In the genomic region with DNA sequence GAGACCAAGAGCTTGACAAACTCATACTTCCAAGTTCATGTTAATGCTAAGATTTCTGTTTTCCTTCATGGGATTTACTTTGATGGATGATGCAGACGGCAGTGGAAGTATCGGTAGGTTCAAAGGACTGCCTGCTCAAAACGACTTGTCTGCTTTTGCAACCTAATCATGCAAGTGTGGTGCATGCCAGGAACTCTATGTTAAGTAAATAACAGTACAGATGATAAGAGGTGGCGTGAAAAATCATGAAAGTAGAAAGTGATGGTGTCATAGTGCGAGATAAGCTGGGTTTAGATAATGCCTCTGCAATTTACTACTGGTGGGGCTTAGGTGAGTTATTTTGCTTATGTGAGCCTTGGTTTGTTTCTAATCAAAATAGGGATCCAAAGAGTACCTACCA, we compare ENCODE assay signal across 1 cellular context.
A peak's percentile ranks its signal among the peaks of the same experiment; 100 is the strongest.
TF ChIP-seq lines count a peak whose summit lies in the region.

No MANE protein-coding gene starts in this region.

TF ChIP-seq in HepG2, 621 proteins besides CTCF, POLR2A, EP300 and RAD21 (continued from another document and continues in another):
- TF ChIP-seq, protein P1, sequence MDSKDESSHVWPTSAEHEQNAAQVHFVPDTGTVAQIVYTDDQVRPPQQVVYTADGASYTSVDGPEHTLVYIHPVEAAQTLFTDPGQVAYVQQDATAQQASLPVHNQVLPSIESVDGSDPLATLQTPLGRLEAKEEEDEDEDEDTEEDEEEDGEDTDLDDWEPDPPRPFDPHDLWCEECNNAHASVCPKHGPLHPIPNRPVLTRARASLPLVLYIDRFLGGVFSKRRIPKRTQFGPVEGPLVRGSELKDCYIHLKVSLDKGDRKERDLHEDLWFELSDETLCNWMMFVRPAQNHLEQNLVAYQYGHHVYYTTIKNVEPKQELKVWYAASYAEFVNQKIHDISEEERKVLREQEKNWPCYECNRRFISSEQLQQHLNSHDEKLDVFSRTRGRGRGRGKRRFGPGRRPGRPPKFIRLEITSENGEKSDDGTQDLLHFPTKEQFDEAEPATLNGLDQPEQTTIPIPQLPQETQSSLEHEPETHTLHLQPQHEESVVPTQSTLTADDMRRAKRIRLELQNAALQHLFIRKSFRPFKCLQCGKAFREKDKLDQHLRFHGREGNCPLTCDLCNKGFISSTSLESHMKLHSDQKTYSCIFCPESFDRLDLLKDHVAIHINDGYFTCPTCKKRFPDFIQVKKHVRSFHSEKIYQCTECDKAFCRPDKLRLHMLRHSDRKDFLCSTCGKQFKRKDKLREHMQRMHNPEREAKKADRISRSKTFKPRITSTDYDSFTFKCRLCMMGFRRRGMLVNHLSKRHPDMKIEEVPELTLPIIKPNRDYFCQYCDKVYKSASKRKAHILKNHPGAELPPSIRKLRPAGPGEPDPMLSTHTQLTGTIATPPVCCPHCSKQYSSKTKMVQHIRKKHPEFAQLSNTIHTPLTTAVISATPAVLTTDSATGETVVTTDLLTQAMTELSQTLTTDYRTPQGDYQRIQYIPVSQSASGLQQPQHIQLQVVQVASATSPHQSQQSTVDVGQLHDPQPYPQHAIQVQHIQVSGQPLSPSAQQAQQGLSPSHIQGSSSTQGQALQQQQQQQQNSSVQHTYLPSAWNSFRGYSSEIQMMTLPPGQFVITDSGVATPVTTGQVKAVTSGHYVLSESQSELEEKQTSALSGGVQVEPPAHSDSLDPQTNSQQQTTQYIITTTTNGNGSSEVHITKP (CRISPR knock-in tag; IDR thresholded peaks at IDR 0.05; ENCODE audit: low read depth), result 0 out of 2 replicates have a peak, but pooled peaks have one; percentile 40
- TF ChIP-seq MLLT10 (CRISPR knock-in tag; IDR thresholded peaks at IDR 0.05), result no peak
- peak; percentile 49; the same call in 1 of the 2 replicates for TF ChIP-seq GFI1 (CRISPR knock-in tag; IDR thresholded peaks at IDR 0.05; ENCODE audit: borderline replicate concordance)
- TF ChIP-seq, protein P2, sequence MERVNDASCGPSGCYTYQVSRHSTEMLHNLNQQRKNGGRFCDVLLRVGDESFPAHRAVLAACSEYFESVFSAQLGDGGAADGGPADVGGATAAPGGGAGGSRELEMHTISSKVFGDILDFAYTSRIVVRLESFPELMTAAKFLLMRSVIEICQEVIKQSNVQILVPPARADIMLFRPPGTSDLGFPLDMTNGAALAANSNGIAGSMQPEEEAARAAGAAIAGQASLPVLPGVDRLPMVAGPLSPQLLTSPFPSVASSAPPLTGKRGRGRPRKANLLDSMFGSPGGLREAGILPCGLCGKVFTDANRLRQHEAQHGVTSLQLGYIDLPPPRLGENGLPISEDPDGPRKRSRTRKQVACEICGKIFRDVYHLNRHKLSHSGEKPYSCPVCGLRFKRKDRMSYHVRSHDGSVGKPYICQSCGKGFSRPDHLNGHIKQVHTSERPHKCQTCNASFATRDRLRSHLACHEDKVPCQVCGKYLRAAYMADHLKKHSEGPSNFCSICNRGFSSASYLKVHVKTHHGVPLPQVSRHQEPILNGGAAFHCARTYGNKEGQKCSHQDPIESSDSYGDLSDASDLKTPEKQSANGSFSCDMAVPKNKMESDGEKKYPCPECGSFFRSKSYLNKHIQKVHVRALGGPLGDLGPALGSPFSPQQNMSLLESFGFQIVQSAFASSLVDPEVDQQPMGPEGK (CRISPR knock-in tag; IDR thresholded peaks at IDR 0.05), result peak; percentile 48; the same call in 1 of the 2 replicates
- TF ChIP-seq, protein P3, sequence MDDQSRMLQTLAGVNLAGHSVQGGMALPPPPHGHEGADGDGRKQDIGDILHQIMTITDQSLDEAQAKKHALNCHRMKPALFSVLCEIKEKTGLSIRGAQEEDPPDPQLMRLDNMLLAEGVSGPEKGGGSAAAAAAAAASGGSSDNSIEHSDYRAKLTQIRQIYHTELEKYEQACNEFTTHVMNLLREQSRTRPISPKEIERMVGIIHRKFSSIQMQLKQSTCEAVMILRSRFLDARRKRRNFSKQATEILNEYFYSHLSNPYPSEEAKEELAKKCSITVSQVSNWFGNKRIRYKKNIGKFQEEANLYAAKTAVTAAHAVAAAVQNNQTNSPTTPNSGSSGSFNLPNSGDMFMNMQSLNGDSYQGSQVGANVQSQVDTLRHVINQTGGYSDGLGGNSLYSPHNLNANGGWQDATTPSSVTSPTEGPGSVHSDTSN (CRISPR knock-in tag; IDR thresholded peaks at IDR 0.05; ENCODE audit: borderline replicate concordance), result no peak
- TF ChIP-seq FOXA1 (IDR thresholded peaks at IDR 0.05), result peak; percentile 67; the same call in 1 of the 2 replicates
- peak; percentile 98 for TF ChIP-seq FOXA1 (CRISPR knock-in tag; IDR thresholded peaks at IDR 0.05)
- TF ChIP-seq, protein P4, sequence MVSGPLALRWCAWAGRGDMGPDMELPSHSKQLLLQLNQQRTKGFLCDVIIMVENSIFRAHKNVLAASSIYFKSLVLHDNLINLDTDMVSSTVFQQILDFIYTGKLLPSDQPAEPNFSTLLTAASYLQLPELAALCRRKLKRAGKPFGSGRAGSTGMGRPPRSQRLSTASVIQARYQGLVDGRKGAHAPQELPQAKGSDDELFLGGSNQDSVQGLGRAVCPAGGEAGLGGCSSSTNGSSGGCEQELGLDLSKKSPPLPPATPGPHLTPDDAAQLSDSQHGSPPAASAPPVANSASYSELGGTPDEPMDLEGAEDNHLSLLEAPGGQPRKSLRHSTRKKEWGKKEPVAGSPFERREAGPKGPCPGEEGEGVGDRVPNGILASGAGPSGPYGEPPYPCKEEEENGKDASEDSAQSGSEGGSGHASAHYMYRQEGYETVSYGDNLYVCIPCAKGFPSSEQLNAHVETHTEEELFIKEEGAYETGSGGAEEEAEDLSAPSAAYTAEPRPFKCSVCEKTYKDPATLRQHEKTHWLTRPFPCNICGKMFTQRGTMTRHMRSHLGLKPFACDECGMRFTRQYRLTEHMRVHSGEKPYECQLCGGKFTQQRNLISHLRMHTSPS (CRISPR knock-in tag; IDR thresholded peaks at IDR 0.05; ENCODE audit: low read depth), result no peak
- TF ChIP-seq SNAI1 (CRISPR knock-in tag; IDR thresholded peaks at IDR 0.05; ENCODE audit: borderline replicate concordance), result no peak
- TF ChIP-seq, protein P5, sequence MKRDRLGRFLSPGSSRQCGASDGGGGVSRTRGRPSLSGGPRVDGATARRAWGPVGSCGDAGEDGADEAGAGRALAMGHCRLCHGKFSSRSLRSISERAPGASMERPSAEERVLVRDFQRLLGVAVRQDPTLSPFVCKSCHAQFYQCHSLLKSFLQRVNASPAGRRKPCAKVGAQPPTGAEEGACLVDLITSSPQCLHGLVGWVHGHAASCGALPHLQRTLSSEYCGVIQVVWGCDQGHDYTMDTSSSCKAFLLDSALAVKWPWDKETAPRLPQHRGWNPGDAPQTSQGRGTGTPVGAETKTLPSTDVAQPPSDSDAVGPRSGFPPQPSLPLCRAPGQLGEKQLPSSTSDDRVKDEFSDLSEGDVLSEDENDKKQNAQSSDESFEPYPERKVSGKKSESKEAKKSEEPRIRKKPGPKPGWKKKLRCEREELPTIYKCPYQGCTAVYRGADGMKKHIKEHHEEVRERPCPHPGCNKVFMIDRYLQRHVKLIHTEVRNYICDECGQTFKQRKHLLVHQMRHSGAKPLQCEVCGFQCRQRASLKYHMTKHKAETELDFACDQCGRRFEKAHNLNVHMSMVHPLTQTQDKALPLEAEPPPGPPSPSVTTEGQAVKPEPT (CRISPR knock-in tag; IDR thresholded peaks at IDR 0.05; ENCODE audit: low read depth), result no peak
- TF ChIP-seq ZFP1 (CRISPR knock-in tag; IDR thresholded peaks at IDR 0.05), result no peak
- TF ChIP-seq, protein P6, sequence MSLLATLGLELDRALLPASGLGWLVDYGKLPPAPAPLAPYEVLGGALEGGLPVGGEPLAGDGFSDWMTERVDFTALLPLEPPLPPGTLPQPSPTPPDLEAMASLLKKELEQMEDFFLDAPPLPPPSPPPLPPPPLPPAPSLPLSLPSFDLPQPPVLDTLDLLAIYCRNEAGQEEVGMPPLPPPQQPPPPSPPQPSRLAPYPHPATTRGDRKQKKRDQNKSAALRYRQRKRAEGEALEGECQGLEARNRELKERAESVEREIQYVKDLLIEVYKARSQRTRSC (CRISPR knock-in tag; IDR thresholded peaks at IDR 0.05; ENCODE audit: low read depth), result no peak
- no peak for TF ChIP-seq NAIF1 (CRISPR knock-in tag; IDR thresholded peaks at IDR 0.05; ENCODE audit: borderline replicate concordance)
- no peak for TF ChIP-seq ZFP62 (CRISPR knock-in tag; IDR thresholded peaks at IDR 0.05)
- peak; percentile 84 for TF ChIP-seq TGIF2 (CRISPR knock-in tag; IDR thresholded peaks at IDR 0.05)
- TF ChIP-seq, protein P7, sequence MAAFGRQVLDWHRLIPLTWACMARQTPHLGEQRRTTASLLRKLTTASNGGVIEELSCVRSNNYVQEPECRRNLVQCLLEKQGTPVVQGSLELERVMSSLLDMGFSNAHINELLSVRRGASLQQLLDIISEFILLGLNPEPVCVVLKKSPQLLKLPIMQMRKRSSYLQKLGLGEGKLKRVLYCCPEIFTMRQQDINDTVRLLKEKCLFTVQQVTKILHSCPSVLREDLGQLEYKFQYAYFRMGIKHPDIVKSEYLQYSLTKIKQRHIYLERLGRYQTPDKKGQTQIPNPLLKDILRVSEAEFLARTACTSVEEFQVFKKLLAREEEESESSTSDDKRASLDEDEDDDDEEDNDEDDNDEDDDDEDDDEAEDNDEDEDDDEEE (CRISPR knock-in tag; IDR thresholded peaks at IDR 0.05), result no peak
- no peak for TF ChIP-seq ZNF75D (CRISPR knock-in tag; IDR thresholded peaks at IDR 0.05; ENCODE audit: borderline replicate concordance)
- TF ChIP-seq, protein P8, sequence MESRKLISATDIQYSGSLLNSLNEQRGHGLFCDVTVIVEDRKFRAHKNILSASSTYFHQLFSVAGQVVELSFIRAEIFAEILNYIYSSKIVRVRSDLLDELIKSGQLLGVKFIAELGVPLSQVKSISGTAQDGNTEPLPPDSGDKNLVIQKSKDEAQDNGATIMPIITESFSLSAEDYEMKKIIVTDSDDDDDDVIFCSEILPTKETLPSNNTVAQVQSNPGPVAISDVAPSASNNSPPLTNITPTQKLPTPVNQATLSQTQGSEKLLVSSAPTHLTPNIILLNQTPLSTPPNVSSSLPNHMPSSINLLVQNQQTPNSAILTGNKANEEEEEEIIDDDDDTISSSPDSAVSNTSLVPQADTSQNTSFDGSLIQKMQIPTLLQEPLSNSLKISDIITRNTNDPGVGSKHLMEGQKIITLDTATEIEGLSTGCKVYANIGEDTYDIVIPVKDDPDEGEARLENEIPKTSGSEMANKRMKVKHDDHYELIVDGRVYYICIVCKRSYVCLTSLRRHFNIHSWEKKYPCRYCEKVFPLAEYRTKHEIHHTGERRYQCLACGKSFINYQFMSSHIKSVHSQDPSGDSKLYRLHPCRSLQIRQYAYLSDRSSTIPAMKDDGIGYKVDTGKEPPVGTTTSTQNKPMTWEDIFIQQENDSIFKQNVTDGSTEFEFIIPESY (CRISPR knock-in tag; IDR thresholded peaks at IDR 0.05), result peak; percentile 50; the same call in 1 of the 2 replicates
- TF ChIP-seq TBL1XR1 (IDR thresholded peaks at IDR 0.05; ENCODE audit: borderline replicate concordance, low read length, partially characterized antibody), result peak; percentile 21
- TF ChIP-seq HNRNPH1 (optimal IDR thresholded peaks at IDR 0.05; ENCODE audit: low read depth, low read length), result no peak
- TF ChIP-seq MAZ (IDR thresholded peaks at IDR 0.05; ENCODE audit: borderline replicate concordance, low read depth, low read length), result no peak
- TF ChIP-seq MAZ (CRISPR knock-in tag; IDR thresholded peaks at IDR 0.05; ENCODE audit: low read depth), result no peak
- TF ChIP-seq ZNF180 (CRISPR knock-in tag; IDR thresholded peaks at IDR 0.05; ENCODE audit: borderline replicate concordance, low read depth), result no peak
- no peak for TF ChIP-seq POLR2AphosphoS5 (IDR thresholded peaks at IDR 0.05; ENCODE audit: low read depth, low read length)
- no peak for TF ChIP-seq YEATS4 (CRISPR knock-in tag; IDR thresholded peaks at IDR 0.05; ENCODE audit: borderline replicate concordance)
- TF ChIP-seq, protein P9, sequence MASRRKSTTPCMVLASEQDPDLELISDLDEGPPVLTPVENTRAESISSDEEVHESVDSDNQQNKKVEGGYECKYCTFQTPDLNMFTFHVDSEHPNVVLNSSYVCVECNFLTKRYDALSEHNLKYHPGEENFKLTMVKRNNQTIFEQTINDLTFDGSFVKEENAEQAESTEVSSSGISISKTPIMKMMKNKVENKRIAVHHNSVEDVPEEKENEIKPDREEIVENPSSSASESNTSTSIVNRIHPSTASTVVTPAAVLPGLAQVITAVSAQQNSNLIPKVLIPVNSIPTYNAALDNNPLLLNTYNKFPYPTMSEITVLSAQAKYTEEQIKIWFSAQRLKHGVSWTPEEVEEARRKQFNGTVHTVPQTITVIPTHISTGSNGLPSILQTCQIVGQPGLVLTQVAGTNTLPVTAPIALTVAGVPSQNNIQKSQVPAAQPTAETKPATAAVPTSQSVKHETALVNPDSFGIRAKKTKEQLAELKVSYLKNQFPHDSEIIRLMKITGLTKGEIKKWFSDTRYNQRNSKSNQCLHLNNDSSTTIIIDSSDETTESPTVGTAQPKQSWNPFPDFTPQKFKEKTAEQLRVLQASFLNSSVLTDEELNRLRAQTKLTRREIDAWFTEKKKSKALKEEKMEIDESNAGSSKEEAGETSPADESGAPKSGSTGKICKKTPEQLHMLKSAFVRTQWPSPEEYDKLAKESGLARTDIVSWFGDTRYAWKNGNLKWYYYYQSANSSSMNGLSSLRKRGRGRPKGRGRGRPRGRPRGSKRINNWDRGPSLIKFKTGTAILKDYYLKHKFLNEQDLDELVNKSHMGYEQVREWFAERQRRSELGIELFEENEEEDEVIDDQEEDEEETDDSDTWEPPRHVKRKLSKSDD (CRISPR knock-in tag; IDR thresholded peaks at IDR 0.05; ENCODE audit: low read depth), result 0 out of 2 replicates have a peak, but pooled peaks have one; percentile 47
- TF ChIP-seq, protein P10, sequence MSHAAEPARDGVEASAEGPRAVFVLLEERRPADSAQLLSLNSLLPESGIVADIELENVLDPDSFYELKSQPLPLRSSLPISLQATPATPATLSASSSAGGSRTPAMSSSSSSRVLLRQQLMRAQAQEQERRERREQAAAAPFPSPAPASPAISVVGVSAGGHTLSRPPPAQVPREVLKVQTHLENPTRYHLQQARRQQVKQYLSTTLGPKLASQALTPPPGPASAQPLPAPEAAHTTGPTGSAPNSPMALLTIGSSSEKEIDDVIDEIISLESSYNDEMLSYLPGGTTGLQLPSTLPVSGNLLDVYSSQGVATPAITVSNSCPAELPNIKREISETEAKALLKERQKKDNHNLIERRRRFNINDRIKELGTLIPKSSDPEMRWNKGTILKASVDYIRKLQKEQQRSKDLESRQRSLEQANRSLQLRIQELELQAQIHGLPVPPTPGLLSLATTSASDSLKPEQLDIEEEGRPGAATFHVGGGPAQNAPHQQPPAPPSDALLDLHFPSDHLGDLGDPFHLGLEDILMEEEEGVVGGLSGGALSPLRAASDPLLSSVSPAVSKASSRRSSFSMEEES (CRISPR knock-in tag; IDR thresholded peaks at IDR 0.05), result peak; percentile 52; the same call in 1 of the 2 replicates
- TF ChIP-seq, protein P11, sequence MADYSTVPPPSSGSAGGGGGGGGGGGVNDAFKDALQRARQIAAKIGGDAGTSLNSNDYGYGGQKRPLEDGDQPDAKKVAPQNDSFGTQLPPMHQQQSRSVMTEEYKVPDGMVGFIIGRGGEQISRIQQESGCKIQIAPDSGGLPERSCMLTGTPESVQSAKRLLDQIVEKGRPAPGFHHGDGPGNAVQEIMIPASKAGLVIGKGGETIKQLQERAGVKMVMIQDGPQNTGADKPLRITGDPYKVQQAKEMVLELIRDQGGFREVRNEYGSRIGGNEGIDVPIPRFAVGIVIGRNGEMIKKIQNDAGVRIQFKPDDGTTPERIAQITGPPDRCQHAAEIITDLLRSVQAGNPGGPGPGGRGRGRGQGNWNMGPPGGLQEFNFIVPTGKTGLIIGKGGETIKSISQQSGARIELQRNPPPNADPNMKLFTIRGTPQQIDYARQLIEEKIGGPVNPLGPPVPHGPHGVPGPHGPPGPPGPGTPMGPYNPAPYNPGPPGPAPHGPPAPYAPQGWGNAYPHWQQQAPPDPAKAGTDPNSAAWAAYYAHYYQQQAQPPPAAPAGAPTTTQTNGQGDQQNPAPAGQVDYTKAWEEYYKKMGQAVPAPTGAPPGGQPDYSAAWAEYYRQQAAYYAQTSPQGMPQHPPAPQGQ (CRISPR knock-in tag; IDR thresholded peaks at IDR 0.05; ENCODE audit: borderline replicate concordance), result no peak
